25 cellular contexts compared by ENCODE assay signal in the genomic region with DNA sequence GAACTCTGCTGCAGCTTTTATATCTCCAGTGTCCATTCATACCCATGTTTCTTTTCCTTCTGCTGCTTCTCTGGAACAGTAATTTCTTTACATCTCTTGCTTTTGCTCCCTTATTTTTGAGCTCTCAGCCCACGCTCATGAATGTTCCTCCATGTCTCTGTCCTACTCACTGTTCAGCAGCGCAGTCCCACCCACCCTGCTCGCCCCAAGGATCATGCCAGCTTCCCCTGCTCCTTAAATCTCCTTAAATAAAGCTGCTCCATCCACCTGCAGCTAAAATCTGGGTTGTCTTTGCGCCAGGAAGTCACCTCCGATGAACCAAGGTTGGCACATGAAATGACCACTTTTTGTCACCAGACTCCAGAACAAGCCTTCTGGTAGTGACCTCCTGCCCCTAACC.
"Had no signal": no experiment of that assay in that cellular context is flagged by ENCODE, and none has a peak within 500 bp of the region (broad histone marks: within the 10 kb centered on the region; RNA-seq: fewer than 3 reads in every experiment).

No MANE protein-coding gene starts in this region.

- H3K27ac ChIP-seq: left lung, neutrophil, pancreas, psoas muscle, stomach, testis, uterus had no signal

- H3K9me3 ChIP-seq: left lung, neutrophil, pancreas, psoas muscle, stomach, testis, uterus had no signal

- H3K27ac Mint-ChIP-seq: activated CD4-positive, alpha-beta T cell treated with anti-CD3 and anti-CD28 coated beads for 36 hours; activated naive CD4-positive, alpha-beta T cell treated with anti-CD3 and anti-CD28 coated beads, Interleukin-2, amount 10 ng/mL, durations not matched to agents 7 days and 5 days; activated T-cell treated with anti-CD3 and anti-CD28 coated beads, Interleukin-2, amount 50 U/mL, for 72 hours; natural killer cell; WTC11 had no signal

- H3K4me3 ChIP-seq: left lung, lung, pancreas, psoas muscle, stomach, testis, uterus had no signal

- H3K9me3 Mint-ChIP-seq: activated naive CD4-positive, alpha-beta T cell treated with anti-CD3 and anti-CD28 coated beads, Interleukin-2, amount 10 ng/mL, durations not matched to agents 7 days and 5 days; activated T-cell treated with anti-CD3 and anti-CD28 coated beads, Interleukin-2, amount 50 U/mL, for 72 hours; natural killer cell; WTC11 had no signal

- H3K4me3 Mint-ChIP-seq: activated CD4-positive, alpha-beta T cell treated with anti-CD3 and anti-CD28 coated beads for 36 hours; activated naive CD4-positive, alpha-beta T cell treated with anti-CD3 and anti-CD28 coated beads, Interleukin-2, amount 10 ng/mL, durations not matched to agents 7 days and 5 days; activated T-cell treated with anti-CD3 and anti-CD28 coated beads, Interleukin-2, amount 50 U/mL, for 72 hours; natural killer cell; WTC11 had no signal

- H3K4me1 ChIP-seq: pancreas, psoas muscle, stomach, testis, uterus had no signal

- ATAC-seq: activated CD4-positive, alpha-beta T cell treated with anti-CD3 and anti-CD28 coated beads for 36 hours; activated T-cell treated with anti-CD3 and anti-CD28 coated beads, Interleukin-2, amount 50 U/mL, for 72 hours; esophagus mucosa; left lung; natural killer cell; pancreas; psoas muscle; right cardiac atrium; WTC11 had no signal

- DNase-seq: activated CD4-positive, alpha-beta T cell treated with anti-CD3 and anti-CD28 coated beads for 36 hours; activated CD4-positive, alpha-beta T cell treated with anti-CD3 and anti-CD28 coated beads, Interleukin-2, amount 50 U/mL, for 4 hours; activated CD8-positive, alpha-beta memory T cell treated with anti-CD3 and anti-CD28 coated beads for 24 hours; activated effector memory CD4-positive, alpha-beta T cell treated with anti-CD3 and anti-CD28 coated beads, Interleukin-2, amount 50 U/mL, for 16 hours; activated naive CD4-positive, alpha-beta T cell treated with anti-CD3 and anti-CD28 coated beads, Interleukin-2, amount 10 ng/mL, durations not matched to agents 7 days and 5 days; activated T-cell treated with anti-CD3 and anti-CD28 coated beads, Interleukin-2, amount 50 U/mL, for 72 hours; amygdala; dermis blood vessel endothelial cell; effector memory CD4-positive, alpha-beta T cell; foreskin melanocyte; hippocampal formation; kidney glomerular epithelial cell; left lung; natural killer cell; pancreas; psoas muscle; right cardiac atrium; stimulated activated CD4-positive, alpha-beta T cell treated with anti-CD3 and anti-CD28 coated beads, Interleukin-1b, Interleukin-23, amount 100 ng/mL, for 48 hours; stomach; testis; uterus had no signal

- H3K27me3 ChIP-seq: left lung, neutrophil, pancreas, stomach, testis, uterus had no signal

- H3K4me1 Mint-ChIP-seq: activated CD4-positive, alpha-beta T cell treated with anti-CD3 and anti-CD28 coated beads for 36 hours; activated naive CD4-positive, alpha-beta T cell treated with anti-CD3 and anti-CD28 coated beads, Interleukin-2, amount 10 ng/mL, durations not matched to agents 7 days and 5 days; natural killer cell had no signal

- H3K36me3 ChIP-seq: uterus had no signal

- H3K27me3 Mint-ChIP-seq: activated CD4-positive, alpha-beta T cell treated with anti-CD3 and anti-CD28 coated beads for 36 hours; activated naive CD4-positive, alpha-beta T cell treated with anti-CD3 and anti-CD28 coated beads, Interleukin-2, amount 10 ng/mL, durations not matched to agents 7 days and 5 days had no signal
